In the genomic region with DNA sequence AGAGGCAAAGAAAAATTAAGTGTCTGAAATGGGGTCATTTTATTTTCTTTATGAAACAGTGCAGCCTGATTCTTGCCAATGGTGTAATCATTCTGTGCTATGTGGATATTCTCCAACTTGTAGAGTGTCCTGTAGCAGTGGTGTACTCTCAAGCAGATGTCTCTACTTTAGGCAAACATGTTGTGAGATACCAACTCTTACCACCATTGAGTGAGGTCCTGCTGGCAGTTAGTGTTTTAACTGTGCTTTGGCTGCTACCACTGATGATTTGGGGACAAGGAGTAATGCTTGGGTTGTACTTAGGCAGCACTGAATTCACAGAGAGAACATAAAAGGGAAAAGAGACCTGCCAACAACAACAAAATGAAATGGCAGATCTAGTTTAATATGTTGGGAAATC, we compare ENCODE assay signal across 24 cellular contexts.
DNase-seq lines count a peak whose midpoint lies in the region; ATAC-seq, FAIRE-seq and TF ChIP-seq lines count a peak whose summit lies in the region.
"Had no signal": no experiment of that assay in that cellular context is flagged by ENCODE, and none has a peak within 500 bp of the region (broad histone marks: within the 10 kb centered on the region; RNA-seq: fewer than 3 reads in every experiment).

No MANE protein-coding gene starts in this region.

- TF ChIP-seq CTCF in right lobe of liver (IDR thresholded peaks at IDR 0.05) (no peak), HepG2 (CRISPR knock-in tag; IDR thresholded peaks at IDR 0.05) (no peak), fibroblast of lung (conservative IDR thresholded peaks at IDR 0.05 in 1 of 2, IDR thresholded peaks at IDR 0.05 in 1 of 2; ENCODE audit: low read depth in 1 of 2, low read length in 2 of 2) (no peak)

- H3K9ac ChIP-seq in HepG2 (ENCODE audit: insufficient read depth, low read depth, low read length) (no peak overlapping the region), fibroblast of lung (ENCODE audit: insufficient read depth, low read length) (no peak overlapping the region)
- H3K9ac ChIP-seq: BLaER1 treated with 17β-estradiol and CSF1 and Interleukin-3, amounts not matched to agents 10 nM and 100 nM; GM23248 had no signal

- BruUV-seq in HepG2 (replicated peaks; lab: Mats Ljungman, UMichigan) = no TSS peak

- intact Hi-C loops in right lobe of liver (cut with DNase I) (no loop called here), HepG2 (cut with micrococcal nuclease; ENCODE audit: unreplicated experiment) (no loop called here), aorta (cut with DNase I) (no loop called here)

- CTCF ChIA-PET in HepG2 (lab: Yijun Ruan, JAX; ENCODE audit: low intra/inter-chr PET ratio, low total read pairs) = no interaction called here

- TF ChIP-seq POLR2A in right lobe of liver (IDR thresholded peaks at IDR 0.05) (no peak), HepG2 (IDR thresholded peaks at IDR 0.05; ENCODE audit: insufficient read depth in 1 of 2, low read depth in 2 of 2, low read length in 2 of 2) (no peak)

- DNase-seq in right lobe of liver = no peak
- no peak for DNase-seq in HepG2 (ENCODE audit: low spot score)
- DNase-seq in fibroblast of lung (ENCODE audit: low read depth in 2 of 2) = peak in 1 of 2 donors; percentile 40
- no peak for DNase-seq in left lobe of liver (ENCODE audit: low spot score)
- no peak for DNase-seq in aorta
- DNase-seq: AML-193; CD4-positive, alpha-beta T cell; GM23248; H7; NCI-H1092 treated with DMSO at 0.1 percent for 48 hours; NCI-H1436; NCI-H187; NCI-H524; NCI-H774; NK-92 treated with Interleukin-12 subunit alpha and Interleukin-12 subunit beta, amount 100 ng/mL, for 24 hours; RPMI8226; SHP77 treated with DMSO at 0.1 percent for 48 hours had no signal

- H3K4me2 ChIP-seq in HepG2 (ENCODE audit: low read depth, low read length) (no peak overlapping the region), fibroblast of lung (ENCODE audit: extremely low read depth, insufficient read depth, low read length) (no peak overlapping the region)
- H3K4me2 ChIP-seq: A549; BLaER1 treated with 17β-estradiol and CSF1 and Interleukin-3, amounts not matched to agents 10 nM and 100 nM had no signal

- H3K79me2 ChIP-seq in HepG2 (ENCODE audit: insufficient read depth, low read length) (no peaks in the 10 kb centered on the region), fibroblast of lung (ENCODE audit: control insufficient read depth, insufficient read depth, low read length) (no peaks in the 10 kb centered on the region)

- no peak for FAIRE-seq in HepG2 (lab: Jason Lieb, UNC)
- FAIRE-seq: A549, D721Med, GM18507 had no signal

- H3K9me3 ChIP-seq in right lobe of liver (no peaks in the 10 kb centered on the region), HepG2 (ENCODE audit: low read length) (peaks cover 18% of the 10 kb centered on the region), fibroblast of lung (ENCODE audit: control insufficient read depth, insufficient read depth, low read depth, low read length) (no peaks in the 10 kb centered on the region), aorta (ENCODE audit: control insufficient read depth, low read length) (peaks cover 2% of the 10 kb centered on the region)

- H3K27me3 ChIP-seq in right lobe of liver = no peaks in the 10 kb centered on the region
- H3K27me3 ChIP-seq in HepG2 (ENCODE audit: control insufficient read depth in 1 of 2, insufficient read depth in 2 of 2, low read length in 2 of 2) = no peaks in the 10 kb centered on the region
- H3K27me3 ChIP-seq in fibroblast of lung (ENCODE audit: control insufficient read depth, insufficient read depth, low read length) = no peaks in the 10 kb centered on the region
- no peaks in the 10 kb centered on the region for H3K27me3 ChIP-seq in aorta (ENCODE audit: control insufficient read depth in 1 of 2, insufficient read depth in 2 of 2, low read length in 1 of 2)
- H3K27me3 ChIP-seq: BLaER1 treated with 17β-estradiol and CSF1 and Interleukin-3, amounts not matched to agents 10 nM and 100 nM had no signal

- no peak for TF ChIP-seq RAD21 in HepG2 (CRISPR knock-in tag; IDR thresholded peaks at IDR 0.05)

- H3K27ac ChIP-seq in right lobe of liver (peak overlapping the region in 1 of 3 donors; percentile 19), HepG2 (ENCODE audit: extremely low read length, insufficient read depth, low read length) (no peak overlapping the region), fibroblast of lung (ENCODE audit: insufficient read depth, low read length) (no peak overlapping the region), aorta (ENCODE audit: low read depth in 1 of 2, low read length in 2 of 2) (no peak overlapping the region)
- H3K27ac ChIP-seq: BLaER1 treated with 17β-estradiol and CSF1 and Interleukin-3, amounts not matched to agents 10 nM and 100 nM; GM23248 had no signal

- H3K4me1 ChIP-seq in right lobe of liver (peaks cover 0 to 36% (median 6%) of the 10 kb centered on the region in 4 donors), HepG2 (ENCODE audit: insufficient read depth, low read length) (peaks cover 26% of the 10 kb centered on the region), fibroblast of lung (ENCODE audit: control insufficient read depth, extremely low read depth, insufficient read depth, low read length) (no peaks in the 10 kb centered on the region), aorta (ENCODE audit: control insufficient read depth in 1 of 2, insufficient read depth in 2 of 2, low read length in 2 of 2) (no peaks in the 10 kb centered on the region)
- H3K4me1 ChIP-seq: BLaER1 treated with 17β-estradiol and CSF1 and Interleukin-3, amounts not matched to agents 10 nM and 100 nM had no signal

- H2AFZ ChIP-seq in HepG2 (ENCODE audit: low read length) = no peak overlapping the region
- peak overlapping the region; percentile 10 for H2AFZ ChIP-seq in fibroblast of lung (ENCODE audit: low read length)
- H2AFZ ChIP-seq: GM23248 had no signal

- no peak for TF ChIP-seq EP300 in HepG2 (IDR thresholded peaks at IDR 0.05; ENCODE audit: low read depth in 2 of 2, low read length in 2 of 2)
- TF ChIP-seq EP300 in HepG2 (CRISPR knock-in tag; IDR thresholded peaks at IDR 0.05; ENCODE audit: borderline replicate concordance) = no peak

- in situ Hi-C loops in HepG2 (cut with HindIII; ENCODE audit: extremely low pct_ligation_motif_present, low pct_unique_long_range_greater_than_20kb) = no loop called here

- ATAC-seq in right lobe of liver (peak; percentile 36 to 61 (median 50)), HepG2 (no peak), left lobe of liver (peak; percentile 65), aorta (ENCODE audit: low FRiP score) (peak; percentile 61), HG03571 (IDR thresholded peaks at IDR 0.05; ENCODE audit: unreplicated experiment) (no peak), HG03460 (IDR thresholded peaks at IDR 0.05; ENCODE audit: unreplicated experiment) (no peak), GM19455 (IDR thresholded peaks at IDR 0.05; ENCODE audit: unreplicated experiment) (no peak)
- ATAC-seq: A549 had no signal

- POLR2A ChIA-PET in HepG2 (lab: Yijun Ruan, JAX) = no interaction called here

- H3K4me3 ChIP-seq in right lobe of liver (no peak overlapping the region), HepG2 (replicated peaks in 1 of 3; ENCODE audit: insufficient read depth in 1 of 3, low read depth in 2 of 3, low read length in 3 of 3) (no peak overlapping the region), fibroblast of lung (replicated peaks in 1 of 4; ENCODE audit: control extremely low read depth in 1 of 4, insufficient read depth in 1 of 4, low read depth in 3 of 4, low read length in 4 of 4) (no peak overlapping the region), aorta (ENCODE audit: low read length in 2 of 2) (no peak overlapping the region)
- H3K4me3 ChIP-seq: A549; BLaER1 treated with 17β-estradiol and CSF1 and Interleukin-3, amounts not matched to agents 10 nM and 100 nM; GM23248 had no signal

- H3K36me3 ChIP-seq in right lobe of liver = no peaks in the 10 kb centered on the region
- H3K36me3 ChIP-seq in HepG2 (replicated peaks in 1 of 2; ENCODE audit: control insufficient read depth in 1 of 2, insufficient read depth in 2 of 2, low read length in 2 of 2) = no peaks in the 10 kb centered on the region
- H3K36me3 ChIP-seq in fibroblast of lung (ENCODE audit: control insufficient read depth, insufficient read depth, low read length) = no peaks in the 10 kb centered on the region
- no peaks in the 10 kb centered on the region for H3K36me3 ChIP-seq in aorta (ENCODE audit: control insufficient read depth in 1 of 2, insufficient read depth in 2 of 2, low read length in 1 of 2)
- H3K36me3 ChIP-seq: BLaER1 treated with 17β-estradiol and CSF1 and Interleukin-3, amounts not matched to agents 10 nM and 100 nM had no signal

- no peaks in the 10 kb centered on the region for H4K20me1 ChIP-seq in HepG2 (ENCODE audit: insufficient read depth, low read length)
- no peaks in the 10 kb centered on the region for H4K20me1 ChIP-seq in fibroblast of lung (ENCODE audit: control insufficient read depth, extremely low read depth, insufficient read depth, low read length)
- H4K20me1 ChIP-seq: BLaER1 treated with 17β-estradiol and CSF1 and Interleukin-3, amounts not matched to agents 10 nM and 100 nM had no signal

Comparison
In these comparisons a context has a peak if more than half of its experiments do, and no peak if none do; other contexts are left out.
1. ATAC-seq: peak in right lobe of liver (4 of 4), left lobe of liver (single experiment) and aorta (single experiment); none in HepG2 (single experiment), HG03571 (single experiment), HG03460 (single experiment) and GM19455 (single experiment).